ENCODE assay signal across 10 cellular contexts in genomic region chr11:3942160-3942955, GRCh38.
DNase-seq lines count a peak whose midpoint lies in the region; ATAC-seq and TF ChIP-seq lines count a peak whose summit lies in the region.
"Had no signal": no experiment of that assay in that cellular context is flagged by ENCODE, and none has a peak within 500 bp of the region (broad histone marks: within the 10 kb centered on the region; RNA-seq: fewer than 3 reads in every experiment).

No MANE protein-coding gene starts in this region.

- H3K9ac ChIP-seq in colonic mucosa (ENCODE audit: low read depth in 2 of 2, low read length in 2 of 2): no peak overlapping the region

- no peaks in the 10 kb centered on the region for H3K27me3 Mint-ChIP-seq in stimulated activated naive CD8-positive, alpha-beta T cell treated with anti-CD3 and anti-CD28 coated beads, Interleukin-15, amount 100 ng/mL, for 72 hours
- no peaks in the 10 kb centered on the region for H3K27me3 Mint-ChIP-seq in Calu3 (ENCODE audit: unreplicated experiment)

- H3K27ac ChIP-seq in KOPT-K1 (ENCODE audit: low read depth, low read length, poor library complexity, severe bottlenecking) (peak overlapping the region; percentile 86), colonic mucosa (peak overlapping the region; percentile 12)
- H3K27ac ChIP-seq: A549 had no signal

- peaks cover 7% of the 10 kb centered on the region for H3K4me1 ChIP-seq in colonic mucosa

- H3K4me1 Mint-ChIP-seq in stimulated activated naive CD8-positive, alpha-beta T cell treated with anti-CD3 and anti-CD28 coated beads, Interleukin-15, amount 100 ng/mL, for 72 hours: peaks cover 89% of the 10 kb centered on the region
- H3K4me1 Mint-ChIP-seq in Calu3 (ENCODE audit: low read depth, unreplicated experiment): peaks cover 19% of the 10 kb centered on the region

- H3K36me3 Mint-ChIP-seq in Calu3 (ENCODE audit: insufficient read depth, unreplicated experiment): no peaks in the 10 kb centered on the region

- H3K9me3 Mint-ChIP-seq in stimulated activated naive CD8-positive, alpha-beta T cell treated with anti-CD3 and anti-CD28 coated beads, Interleukin-15, amount 100 ng/mL, for 72 hours: no peaks in the 10 kb centered on the region
- no peaks in the 10 kb centered on the region for H3K9me3 Mint-ChIP-seq in Calu3 (ENCODE audit: low read depth, unreplicated experiment)

- H3K36me3 ChIP-seq in KOPT-K1 (ENCODE audit: insufficient read depth, low read length): no peaks in the 10 kb centered on the region
- no peaks in the 10 kb centered on the region for H3K36me3 ChIP-seq in colonic mucosa

- peak overlapping the region; percentile 18 to 25 for H3K4me3 Mint-ChIP-seq in stimulated activated naive CD8-positive, alpha-beta T cell treated with anti-CD3 and anti-CD28 coated beads, Interleukin-15, amount 100 ng/mL, for 72 hours
- H3K4me3 Mint-ChIP-seq in Calu3 (ENCODE audit: low read depth, unreplicated experiment): no peak overlapping the region

- no peaks in the 10 kb centered on the region for H3K27me3 ChIP-seq in colonic mucosa

- no peak for TF ChIP-seq CTCF in colonic mucosa (IDR thresholded peaks at IDR 0.05)
- no peak for TF ChIP-seq CTCF in Calu3 (IDR thresholded peaks at IDR 0.05; ENCODE audit: unreplicated experiment)

- peak; percentile 72 for ATAC-seq in stimulated activated naive CD8-positive, alpha-beta T cell treated with anti-CD3 and anti-CD28 coated beads, Interleukin-15, amount 100 ng/mL, for 72 hours

- CTCF ChIA-PET in Calu3 (lab: Charles Lee): interaction anchor here (1.1 kb wide), 1 partner anchor 9 kb away, joined by 3 read pairs; no protein-coding TSS in a partner anchor

- intact Hi-C loops in colonic mucosa (cut with DNase I): no loop called here
- intact Hi-C loops in Calu3 (cut with micrococcal nuclease; ENCODE audit: unreplicated experiment): no loop called here

- peaks cover 4% of the 10 kb centered on the region for H3K9me3 ChIP-seq in KOPT-K1 (ENCODE audit: insufficient read depth, low read length, poor library complexity, severe bottlenecking)
- H3K9me3 ChIP-seq in colonic mucosa: no peaks in the 10 kb centered on the region
- H3K9me3 ChIP-seq: A549 had no signal

- peak overlapping the region; percentile 12 to 89 for H3K27ac Mint-ChIP-seq in stimulated activated naive CD8-positive, alpha-beta T cell treated with anti-CD3 and anti-CD28 coated beads, Interleukin-15, amount 100 ng/mL, for 72 hours
- no peak overlapping the region for H3K27ac Mint-ChIP-seq in Calu3 (ENCODE audit: unreplicated experiment)

- BruUV-seq in Calu3 (replicated peaks; lab: Mats Ljungman, UMichigan): no TSS peak

- DNase-seq in NCI-H2196 (lab: John Stamatoyannopoulos, UW; ENCODE audit: unreplicated experiment) (peak; percentile 41), NCI-H2196 treated with DMSO at 0.1 percent for 48 hours (lab: John Stamatoyannopoulos, UW; ENCODE audit: unreplicated experiment) (no peak), colonic mucosa (no peak), NOMO-1 treated with DMSO at 0.1 percent for 48 hours (lab: John Stamatoyannopoulos, UW; ENCODE audit: unreplicated experiment) (no peak), Calu3 (no peak)
- peak in 1 of 2 donors; percentile 38 for DNase-seq in stimulated activated naive CD8-positive, alpha-beta T cell treated with anti-CD3 and anti-CD28 coated beads, Interleukin-15, amount 100 ng/mL, for 72 hours
- no peak for DNase-seq in NK-92 treated with Interleukin-12 subunit alpha and Interleukin-12 subunit beta, amount 100 ng/mL, for 24 hours (lab: John Stamatoyannopoulos, UW)
- DNase-seq: NCI-H1105 had no signal

- no peak overlapping the region for H3K4me3 ChIP-seq in colonic mucosa
- H3K4me3 ChIP-seq: A549 had no signal
